Comparison of ENCODE assay signal across 2 cellular contexts in genomic region chr13:38883783-38884182, GRCh38.
TF ChIP-seq lines count a peak whose summit lies in the region.

No MANE protein-coding gene starts in this region.

TF ChIP-seq in H1, 55 proteins besides CTCF, POLR2A, EP300 and RAD21:
- TF ChIP-seq TBP (IDR thresholded peaks at IDR 0.05; ENCODE audit: low read depth, low read length), result no peak
- no peak for TF ChIP-seq CBX8 (IDR thresholded peaks at IDR 0.05; ENCODE audit: borderline replicate concordance, low read depth, low read length)
- no peak for TF ChIP-seq CEBPB (IDR thresholded peaks at IDR 0.05; ENCODE audit: low read depth, low read length)
- TF ChIP-seq RFX5 (IDR thresholded peaks at IDR 0.05; ENCODE audit: borderline replicate concordance, low read depth, low read length), result no peak
- no peak for TF ChIP-seq ASH2L (IDR thresholded peaks at IDR 0.05; ENCODE audit: low read length)
- TF ChIP-seq TEAD4 (IDR thresholded peaks at IDR 0.05; ENCODE audit: low read depth, low read length), result no peak
- TF ChIP-seq JUN (IDR thresholded peaks at IDR 0.05; ENCODE audit: low read depth, low read length), result no peak
- TF ChIP-seq SIN3A (conservative IDR thresholded peaks at IDR 0.05 in 1 of 2, IDR thresholded peaks at IDR 0.05 in 1 of 2; ENCODE audit: low read depth in 1 of 2, low read length in 2 of 2), result no peak
- no peak for TF ChIP-seq NRF1 (IDR thresholded peaks at IDR 0.05; ENCODE audit: low read depth, low read length)
- TF ChIP-seq, protein P1, sequence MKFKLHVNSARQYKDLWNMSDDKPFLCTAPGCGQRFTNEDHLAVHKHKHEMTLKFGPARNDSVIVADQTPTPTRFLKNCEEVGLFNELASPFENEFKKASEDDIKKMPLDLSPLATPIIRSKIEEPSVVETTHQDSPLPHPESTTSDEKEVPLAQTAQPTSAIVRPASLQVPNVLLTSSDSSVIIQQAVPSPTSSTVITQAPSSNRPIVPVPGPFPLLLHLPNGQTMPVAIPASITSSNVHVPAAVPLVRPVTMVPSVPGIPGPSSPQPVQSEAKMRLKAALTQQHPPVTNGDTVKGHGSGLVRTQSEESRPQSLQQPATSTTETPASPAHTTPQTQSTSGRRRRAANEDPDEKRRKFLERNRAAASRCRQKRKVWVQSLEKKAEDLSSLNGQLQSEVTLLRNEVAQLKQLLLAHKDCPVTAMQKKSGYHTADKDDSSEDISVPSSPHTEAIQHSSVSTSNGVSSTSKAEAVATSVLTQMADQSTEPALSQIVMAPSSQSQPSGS (IDR thresholded peaks at IDR 0.05; ENCODE audit: low read length), result no peak
- no peak for TF ChIP-seq KDM4A (IDR thresholded peaks at IDR 0.05; ENCODE audit: low read depth, low read length, severe bottlenecking)

TF ChIP-seq in SK-N-SH, 30 proteins besides CTCF, POLR2A, EP300 and RAD21:
- TF ChIP-seq TEAD4 (IDR thresholded peaks at IDR 0.05; ENCODE audit: borderline replicate concordance, insufficient read depth) (no peak), NFIC (IDR thresholded peaks at IDR 0.05; ENCODE audit: borderline replicate concordance) (no peak), USF1 (IDR thresholded peaks at IDR 0.05; ENCODE audit: borderline replicate concordance, low read depth) (no peak), EZH2phosphoT487 (IDR thresholded peaks at IDR 0.05; ENCODE audit: borderline replicate concordance, low read depth) (no peak), SIN3A (IDR thresholded peaks at IDR 0.05; ENCODE audit: borderline replicate concordance, low read depth, low read length) (no peak), GABPA (IDR thresholded peaks at IDR 0.05; ENCODE audit: low read depth) (no peak), SMC3 (IDR thresholded peaks at IDR 0.05; ENCODE audit: low read depth, low read length) (no peak), JUND (IDR thresholded peaks at IDR 0.05) (no peak), RCOR1 (IDR thresholded peaks at IDR 0.05; ENCODE audit: low read length) (no peak), PBX3 (IDR thresholded peaks at IDR 0.05) (no peak), TAF1 (IDR thresholded peaks at IDR 0.05; ENCODE audit: borderline replicate concordance, low read depth, low read length) (no peak), YY1 (IDR thresholded peaks at IDR 0.05; ENCODE audit: low read depth) (no peak), FOSL2 (IDR thresholded peaks at IDR 0.05; ENCODE audit: borderline replicate concordance, low read depth) (no peak), MEF2A (IDR thresholded peaks at IDR 0.05; ENCODE audit: borderline replicate concordance, low read depth) (no peak), FOXM1 (IDR thresholded peaks at IDR 0.05; ENCODE audit: low read depth) (no peak), FOXJ3 (CRISPR knock-in tag; IDR thresholded peaks at IDR 0.05) (no peak)
- TF ChIP-seq, protein P2, sequence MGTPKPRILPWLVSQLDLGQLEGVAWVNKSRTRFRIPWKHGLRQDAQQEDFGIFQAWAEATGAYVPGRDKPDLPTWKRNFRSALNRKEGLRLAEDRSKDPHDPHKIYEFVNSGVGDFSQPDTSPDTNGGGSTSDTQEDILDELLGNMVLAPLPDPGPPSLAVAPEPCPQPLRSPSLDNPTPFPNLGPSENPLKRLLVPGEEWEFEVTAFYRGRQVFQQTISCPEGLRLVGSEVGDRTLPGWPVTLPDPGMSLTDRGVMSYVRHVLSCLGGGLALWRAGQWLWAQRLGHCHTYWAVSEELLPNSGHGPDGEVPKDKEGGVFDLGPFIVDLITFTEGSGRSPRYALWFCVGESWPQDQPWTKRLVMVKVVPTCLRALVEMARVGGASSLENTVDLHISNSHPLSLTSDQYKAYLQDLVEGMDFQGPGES (IDR thresholded peaks at IDR 0.05; ENCODE audit: low read depth, low read length), result no peak
